Comparison of ENCODE assay signal across 8 cellular contexts in genomic region chr12:46383654-46384450, GRCh38. TPM values are rescaled to one million over a fixed set of nuclear protein-coding genes. Genes with fewer than 3 reads are reported as not detected.
DNase-seq lines count a peak whose midpoint lies in the region; ATAC-seq, FAIRE-seq and TF ChIP-seq lines count a peak whose summit lies in the region.

No MANE protein-coding gene starts in this region.

- ATAC-seq in activated B cell treated with CpG ODN at 0.5 μM for 24 hours (ENCODE audit: low read depth) (peak; percentile 43), left colon (peak; percentile 78)

- H3K36me3 Mint-ChIP-seq in HFFc6 (ENCODE audit: low read depth) (peaks cover 27% of the 10 kb centered on the region), activated B cell treated with CpG ODN at 0.5 μM for 24 hours (ENCODE audit: low read depth) (no peaks in the 10 kb centered on the region)

- peak; percentile 80 for TF ChIP-seq POLR2A in GM12891 (IDR thresholded peaks at IDR 0.05; ENCODE audit: low read depth, low read length)

- FAIRE-seq in GM12891 (lab: Jason Lieb, UNC), result no peak

- peaks cover 82% of the 10 kb centered on the region for H3K4me1 Mint-ChIP-seq in HFFc6 (ENCODE audit: low read depth)
- peaks cover 54% of the 10 kb centered on the region for H3K4me1 Mint-ChIP-seq in activated B cell treated with CpG ODN at 0.5 μM for 24 hours

- H3K27me3 Mint-ChIP-seq in HFFc6 (ENCODE audit: insufficient read depth) (peaks cover 4% of the 10 kb centered on the region), activated B cell treated with CpG ODN at 0.5 μM for 24 hours (no peaks in the 10 kb centered on the region)

- intact Hi-C loops in activated B cell treated with CpG ODN at 0.5 μM for 24 hours (cut with micrococcal nuclease) (loop anchor here (1.0 to 10.0 kb wide), 5 partner anchors 12 to 1011 kb away; partner anchors contain the start of genes SCAF11 and SLC38A2), left colon (cut with DNase I, micrococcal nuclease) (loop anchor here in 1 of 2 donors (10.0 kb wide), 1 partner anchor 91 kb away; no protein-coding TSS in a partner anchor)

- DNase-seq in GM12891 (ENCODE audit: insufficient read length, low spot score) (no peak), HFFc6 (peak; percentile 96), NCI-H1105 (lab: John Stamatoyannopoulos, UW) (peak; percentile 47), activated B cell treated with CpG ODN at 0.5 μM for 24 hours (no peak), left colon (peak; percentile 91 to 93), NCI-H524 treated with DMSO at 0.1 percent for 48 hours (lab: John Stamatoyannopoulos, UW) (no peak)
- DNase-seq in central memory CD4-positive, alpha-beta T cell, result peak; percentile 83
- DNase-seq in stimulated activated CD4-positive, alpha-beta T cell treated with anti-CD3 and anti-CD28 coated beads, Interleukin-1b, Interleukin-23, amount 100 ng/mL, for 24 hours (ENCODE audit: low read depth in 4 of 4, low spot score in 1 of 4), result peak; percentile 26 to 56 (median 42)

- POLR2A ChIA-PET in activated B cell treated with CpG ODN at 0.5 μM for 24 hours (lab: Charles Lee), result interaction anchor here (0.6 to 9.0 kb wide), 10 partner anchors 12 to 394 kb away, joined by 3 to 166 read pairs (median 4); partner anchors contain the start of genes SLC38A1 and SLC38A2

- peak overlapping the region; percentile 89 for H3K4me3 Mint-ChIP-seq in HFFc6
- H3K4me3 Mint-ChIP-seq in activated B cell treated with CpG ODN at 0.5 μM for 24 hours, result peak overlapping the region; percentile 91

- no peaks in the 10 kb centered on the region for H3K9me3 Mint-ChIP-seq in HFFc6
- no peaks in the 10 kb centered on the region for H3K9me3 Mint-ChIP-seq in activated B cell treated with CpG ODN at 0.5 μM for 24 hours

- CTCF ChIA-PET in activated B cell treated with CpG ODN at 0.5 μM for 24 hours (lab: Charles Lee), result interaction anchor here (1.2 to 1.6 kb wide), 2 partner anchors 12 to 278 kb away, joined by 3 to 4 read pairs; no protein-coding TSS in a partner anchor

- peak overlapping the region; percentile 97 for H3K27ac Mint-ChIP-seq in HFFc6
- H3K27ac Mint-ChIP-seq in activated B cell treated with CpG ODN at 0.5 μM for 24 hours, result peak overlapping the region; percentile 94

- TF ChIP-seq CTCF in HFFc6 (IDR thresholded peaks at IDR 0.05) (no peak), activated B cell treated with CpG ODN at 0.5 μM for 24 hours (IDR thresholded peaks at IDR 0.05) (no peak)

TF ChIP-seq in GM12891, 5 proteins besides CTCF, POLR2A, EP300 and RAD21:
- TF ChIP-seq TAF1 (IDR thresholded peaks at IDR 0.05; ENCODE audit: low read depth, low read length), result peak; percentile 41; the same call in 1 of the 2 replicates
- TF ChIP-seq POLR2AphosphoS5 (IDR thresholded peaks at IDR 0.05; ENCODE audit: low read depth, low read length), result peak; percentile 58; the same call in 1 of the 2 replicates
- no peak for TF ChIP-seq PAX5 (IDR thresholded peaks at IDR 0.05; ENCODE audit: insufficient read depth, low read length, severe bottlenecking)

RNA-seq across cellular contexts. Expression of gene SLC38A2, which starts 11.3 kb away (rescaled TPM):
- 31.8 TPM for polyA plus RNA-seq in GM12891 (2012; ENCODE audit: low read depth, missing spikeins)
- total RNA-seq in HFFc6 (2021; fragmentation: NEBNext Ultra II Directional; extraction: Animal tissue kit (Norgen Biotek cat#: 25700)), result 1,000 to 10,000 TPM in 2 of 6 experiments, 100 to 1,000 TPM in 4; 787 to 1,148 (median 975) TPM
- total RNA-seq in activated B cell treated with CpG ODN at 0.5 μM for 24 hours (231 and 247 TPM in 2 replicates), left colon (100 to 1,000 TPM; 128 to 220 TPM)

Comparison
In these comparisons a context has a peak if more than half of its experiments do, and no peak if none do; other contexts are left out.
1. DNase-seq: peak in HFFc6 (single experiment), NCI-H1105 (single experiment), central memory CD4-positive, alpha-beta T cell (single experiment), left colon (2 of 2) and stimulated activated CD4-positive, alpha-beta T cell treated with anti-CD3 and anti-CD28 coated beads, Interleukin-1b, Interleukin-23, amount 100 ng/mL, for 24 hours (4 of 4); none in GM12891 (single experiment), activated B cell treated with CpG ODN at 0.5 μM for 24 hours (single experiment) and NCI-H524 treated with DMSO at 0.1 percent for 48 hours (single experiment).